ENCODE assay signal across 8 cellular contexts in the genomic region with DNA sequence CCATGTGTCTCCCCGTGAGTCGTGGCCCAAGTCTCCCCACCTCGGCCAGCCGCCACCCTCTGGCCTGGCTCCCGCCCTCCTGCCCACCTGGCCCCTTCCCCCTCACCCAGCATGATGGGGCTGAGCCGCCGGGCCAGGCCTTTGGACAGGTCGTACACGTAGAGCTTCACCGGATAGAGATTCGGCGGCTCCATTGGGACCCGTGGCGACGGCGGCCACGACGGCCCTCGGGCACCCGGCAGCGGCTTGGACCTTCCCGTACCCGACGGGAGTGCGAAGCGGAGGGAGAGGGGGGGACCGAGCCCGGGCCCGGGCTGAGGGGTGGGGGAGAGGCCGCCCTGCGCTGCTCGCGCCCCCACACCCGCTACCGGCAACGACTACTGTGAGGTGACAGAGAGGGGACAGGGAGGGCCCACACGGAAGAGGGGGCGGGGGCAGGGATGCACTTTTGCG. TPM values are rescaled to one million over a fixed set of nuclear protein-coding genes. Genes with fewer than 3 reads are reported as not detected.
DNase-seq lines count a peak whose midpoint lies in the region; ATAC-seq lines count a peak whose summit lies in the region.

Gene DESI1 (minus strand): TSS at position 398 of the 453 bp plus-strand sequence. CDS start 204 bp downstream, at position 194.

- peaks cover 30% of the 10 kb centered on the region for H3K36me3 ChIP-seq in NT2/D1 (ENCODE audit: insufficient read depth, insufficient read length, low read length)
- peaks cover 33% of the 10 kb centered on the region for H3K36me3 ChIP-seq in mesodermal cell (ENCODE audit: control insufficient read depth, insufficient read depth, low read length)

- H3K27ac ChIP-seq in mesodermal cell (ENCODE audit: low read depth, low read length, severe bottlenecking): peak within 1 kb of the TSS; percentile 99

- ATAC-seq in HG02623 (IDR thresholded peaks at IDR 0.05; ENCODE audit: unreplicated experiment): peak; percentile 18

- no peaks in the 10 kb centered on the region for H3K9me3 ChIP-seq in NT2/D1 (ENCODE audit: insufficient read depth, low read length)
- no peaks in the 10 kb centered on the region for H3K9me3 ChIP-seq in mesodermal cell (ENCODE audit: control insufficient read depth, low read length)

- no peaks in the 10 kb centered on the region for H3K27me3 ChIP-seq in NT2/D1 (ENCODE audit: insufficient read depth, insufficient read length)

- 1% methylated on average over 19 to 23 of the region's 39 CpGs for WGBS in mesodermal cell (ENCODE audit: insufficient coverage in 2 of 2), 2 experiments

- intact Hi-C loops in T-helper 2 cell treated with Interferon-gamma antibody and Interleukin-4, amounts not matched to agents 100 ng/mL and 5 ng/mL, for 36 hours (cut with micrococcal nuclease): loop anchor here (1.0 to 5.0 kb wide), 8 partner anchors 30 to 668 kb away; partner anchors contain the start of genes ACO2, PHF5A, POLR3H and RBX1

- H3K4me3 ChIP-seq in NT2/D1 (ENCODE audit: insufficient read length, low read depth): peak within 1 kb of the TSS; percentile 99
- H3K4me3 ChIP-seq in mesodermal cell (ENCODE audit: extremely low read depth, insufficient read depth, low read length, poor library complexity, severe bottlenecking): peak within 1 kb of the TSS; percentile 95

- H3K4me1 ChIP-seq in NT2/D1 (ENCODE audit: insufficient read depth, insufficient read length) (no peaks in the 10 kb centered on the region), mesodermal cell (ENCODE audit: control insufficient read depth, insufficient read depth, low read length, poor library complexity, severe bottlenecking) (peaks cover 18% of the 10 kb centered on the region)

- no peak for DNase-seq in T-helper 2 cell
- DNase-seq in NT2/D1 (ENCODE audit: low read depth, low spot score): peak; percentile 9
- DNase-seq in dermis microvascular lymphatic vessel endothelial cell (ENCODE audit: low read depth in 2 of 2): no peak
- DNase-seq in ureter (ENCODE audit: low spot score): no peak
- no peak for DNase-seq in COR-L47 (lab: John Stamatoyannopoulos, UW)

- peak within 1 kb of the TSS; percentile 99 for H3K9ac ChIP-seq in NT2/D1 (ENCODE audit: insufficient read length, low read depth)

RNA-seq across cellular contexts. Expression of gene DESI1, which starts in this region (rescaled TPM):
- total RNA-seq in T-helper 2 cell treated with Interferon-gamma antibody and Interleukin-4, amounts not matched to agents 100 ng/mL and 5 ng/mL, for 36 hours: 46.7 and 52.1 TPM in 2 replicates
- total RNA-seq in dermis microvascular lymphatic vessel endothelial cell: 15.0 and 17.2 TPM in 2 replicates
- 26.3 TPM for polyA plus RNA-seq in mesodermal cell (2013, experiment 1 of 2)
- polyA plus RNA-seq in mesodermal cell (2013, experiment 2 of 2): 25.5 TPM
- total RNA-seq in ureter: 38.7 TPM
